ENCODE assay signal across 8 cellular contexts in genomic region chr7:27921081-27921836, GRCh38.
A peak's percentile ranks its signal among the peaks of the same experiment; 100 is the strongest.
DNase-seq lines count a peak whose midpoint lies in the region; ATAC-seq, FAIRE-seq and TF ChIP-seq lines count a peak whose summit lies in the region.

No MANE protein-coding gene starts in this region.

- H4K20me1 ChIP-seq in K562 (replicated peaks; ENCODE audit: control insufficient read depth, insufficient read depth, low read length): no peaks in the 10 kb centered on the region; the same call in 1 of the 2 replicates

- TF ChIP-seq RAD21 in K562 (CRISPR knock-in tag; conservative IDR thresholded peaks at IDR 0.05 in 1 of 2, IDR thresholded peaks at IDR 0.05 in 1 of 2): peak; percentile 61 to 72

- WGBS in K562 (ENCODE audit: insufficient coverage, low coverage, missing lambda C conversion rate): 4% methylated on average over 7 of the region's 7 CpGs
- WGBS in testis, 2 donors: 55 to 61% methylated on average over 7 of the region's 7 CpGs

- H3K27ac ChIP-seq in HUES48 (ENCODE audit: low read depth, low read length) (peak overlapping the region; percentile 37), K562 (ENCODE audit: extremely low read depth, low read depth, low read length) (no peak overlapping the region), testis (no peak overlapping the region)

- TF ChIP-seq EP300 in K562 (IDR thresholded peaks at IDR 0.05; ENCODE audit: low read length): no peak

- peak; percentile 65 for ATAC-seq in stimulated activated naive CD8-positive, alpha-beta T cell treated with anti-CD3 and anti-CD28 coated beads, Interleukin-15, amount 100 ng/mL, for 72 hours
- ATAC-seq in stimulated activated naive CD8-positive, alpha-beta T cell treated with anti-CD3 and anti-CD28 coated beads, Interleukin-15, Interleukin-2, amounts not matched to agents 100 U/mL and 50 U/mL, for 24 hours: no peak
- ATAC-seq in K562: peak; percentile 82

- no peaks in the 10 kb centered on the region for H3K9me1 ChIP-seq in K562 (ENCODE audit: control insufficient read depth, insufficient read depth, low read length)

- no peaks in the 10 kb centered on the region for H3K27me3 Mint-ChIP-seq in stimulated activated naive CD8-positive, alpha-beta T cell treated with anti-CD3 and anti-CD28 coated beads, Interleukin-15, amount 100 ng/mL, for 72 hours

- H3K9me3 Mint-ChIP-seq in stimulated activated naive CD8-positive, alpha-beta T cell treated with anti-CD3 and anti-CD28 coated beads, Interleukin-15, amount 100 ng/mL, for 72 hours: no peaks in the 10 kb centered on the region

- TF ChIP-seq CTCF in K562 (IDR thresholded peaks at IDR 0.05 in 2 of 3, conservative IDR thresholded peaks at IDR 0.05 in 1 of 3; ENCODE audit: insufficient read depth in 2 of 3, low read depth in 1 of 3, low read length in 3 of 3): peak; percentile 41 to 69 (median 49); a peak in 4 of 6 replicates
- peak in 2 of 3 experiments; percentile 20 to 46 for TF ChIP-seq CTCF in testis (IDR thresholded peaks at IDR 0.05)

- H3K4me1 ChIP-seq in HUES48 (ENCODE audit: control insufficient read depth, insufficient read depth, low read length) (peaks cover 24% of the 10 kb centered on the region), K562 (replicated peaks in 1 of 2; ENCODE audit: control insufficient read depth in 2 of 2, insufficient read depth in 2 of 2, low read length in 2 of 2) (no peaks in the 10 kb centered on the region), testis (peaks cover 5% of the 10 kb centered on the region)

- no peak overlapping the region for H3K9ac ChIP-seq in HUES48 (ENCODE audit: low read depth, low read length)
- no peak overlapping the region for H3K9ac ChIP-seq in K562 (ENCODE audit: insufficient read depth in 1 of 2, low read depth in 2 of 2, low read length in 2 of 2)

- H3K27me3 ChIP-seq in HUES48 (ENCODE audit: control insufficient read depth, insufficient read depth, low read length) (no peaks in the 10 kb centered on the region), K562 (ENCODE audit: control insufficient read depth in 2 of 2, insufficient read depth in 2 of 2, low read length in 2 of 2) (peaks cover 18 to 20% of the 10 kb centered on the region in 2 experiments; a peak in 3 of 5 replicates), testis (no peaks in the 10 kb centered on the region)

- H3K9me3 ChIP-seq in HUES48 (ENCODE audit: control insufficient read depth, insufficient read depth, low read length) (no peaks in the 10 kb centered on the region), K562 (replicated peaks; ENCODE audit: control insufficient read depth, insufficient read depth, low read depth, low read length) (no peaks in the 10 kb centered on the region), testis (no peaks in the 10 kb centered on the region)

- H2AFZ ChIP-seq in K562 (ENCODE audit: low read depth, low read length): no peak overlapping the region

- POLR2A ChIA-PET in K562 (lab: Yijun Ruan, JAX): interaction anchor here (0.7 kb wide), 1 partner anchor 146 kb away, joined by 3 read pairs; no protein-coding TSS in a partner anchor

- intact Hi-C loops in K562 (cut with micrococcal nuclease) (loop anchor here (1.0 to 10.0 kb wide), 4 partner anchors 101 to 724 kb away; partner anchors contain the start of gene TAX1BP1), testis (cut with DNase I; ENCODE audit: low total_unique reads) (no loop called here)

- peaks cover 9% of the 10 kb centered on the region for H3K4me1 Mint-ChIP-seq in stimulated activated naive CD8-positive, alpha-beta T cell treated with anti-CD3 and anti-CD28 coated beads, Interleukin-15, amount 100 ng/mL, for 72 hours

- CTCF ChIA-PET in K562 (lab: Yijun Ruan, JAX; ENCODE audit: low intra/inter-chr PET ratio): interaction anchor here (0.6 to 1.8 kb wide), 9 partner anchors 18 to 1552 kb away, joined by 3 to 25 read pairs (median 3); no protein-coding TSS in a partner anchor

- no peak overlapping the region for H3K27ac Mint-ChIP-seq in stimulated activated naive CD8-positive, alpha-beta T cell treated with anti-CD3 and anti-CD28 coated beads, Interleukin-15, amount 100 ng/mL, for 72 hours

- BruUV-seq in K562 (replicated peaks; lab: Mats Ljungman, UMichigan): no TSS peak

- peak; percentile 18 to 19 for DNase-seq in stimulated activated naive CD8-positive, alpha-beta T cell treated with anti-CD3 and anti-CD28 coated beads, Interleukin-15, amount 100 ng/mL, for 72 hours
- DNase-seq in stimulated activated naive CD8-positive, alpha-beta T cell treated with anti-CD3 and anti-CD28 coated beads, Interleukin-15, Interleukin-2, amounts not matched to agents 100 U/mL and 50 U/mL, for 24 hours: no peak
- DNase-seq in NCI-H774 (lab: John Stamatoyannopoulos, UW) (peak; percentile 45), K562 (ENCODE audit: extremely low read depth in 1 of 4, low spot score in 3 of 4) (peak; percentile 10 to 64 (median 18)), islet precursor cell (peak; percentile 91), testis (peak; percentile 43), cerebellar nuclear complex (lab: John Stamatoyannopoulos, UW) (no peak)

- no peaks in the 10 kb centered on the region for H3K79me2 ChIP-seq in K562 (ENCODE audit: control insufficient read depth, insufficient read depth, low read length)

- peak; percentile 85 for FAIRE-seq in K562 (lab: Jason Lieb, UNC)

- TF ChIP-seq POLR2A in K562 (conservative IDR thresholded peaks at IDR 0.05): no peak
- TF ChIP-seq POLR2A in testis (IDR thresholded peaks at IDR 0.05): no peak

- H3K4me3 Mint-ChIP-seq in stimulated activated naive CD8-positive, alpha-beta T cell treated with anti-CD3 and anti-CD28 coated beads, Interleukin-15, amount 100 ng/mL, for 72 hours: no peak overlapping the region

- H3K36me3 ChIP-seq in HUES48 (ENCODE audit: control insufficient read depth, insufficient read depth, low read length) (no peaks in the 10 kb centered on the region), K562 (ENCODE audit: control insufficient read depth, insufficient read depth, low read length) (no peaks in the 10 kb centered on the region), testis (ENCODE audit: low read depth, missing control alignments) (no peaks in the 10 kb centered on the region)

- in situ Hi-C loops in K562 (cut with MboI): loop anchor here (5.0 kb wide), 1 partner anchor 719 kb away; the partner anchor contains the start of gene HOXA13

- no peak overlapping the region for H3K4me2 ChIP-seq in K562 (ENCODE audit: insufficient read depth, low read length)

- no peak overlapping the region for H3K4me3 ChIP-seq in HUES48 (ENCODE audit: low read depth, low read length)
- no peak overlapping the region for H3K4me3 ChIP-seq in K562
- H3K4me3 ChIP-seq in testis: no peak overlapping the region

TF ChIP-seq in K562, 482 proteins besides CTCF, POLR2A, EP300 and RAD21:
- peak; percentile 49 for TF ChIP-seq DEAF1 (CRISPR knock-in tag; IDR thresholded peaks at IDR 0.05)
- no peak for TF ChIP-seq CHD2 (IDR thresholded peaks at IDR 0.05; ENCODE audit: low read depth, low read length)
- peak; percentile 68 for TF ChIP-seq ZFP91 (CRISPR knock-in tag; IDR thresholded peaks at IDR 0.05)
- peak; percentile 98 for TF ChIP-seq ZNF384 (IDR thresholded peaks at IDR 0.05; ENCODE audit: low read depth, low read length)
- peak; percentile 44; the same call in 1 of the 2 replicates for TF ChIP-seq SMC3 (conservative IDR thresholded peaks at IDR 0.05; ENCODE audit: insufficient read depth, low read depth, low read length)
TF ChIP-seq in K562: peak in this region for 4.

Comparison
In these comparisons a context has a peak if more than half of its experiments do, and no peak if none do; other contexts are left out.
1. DNase-seq: peak in stimulated activated naive CD8-positive, alpha-beta T cell treated with anti-CD3 and anti-CD28 coated beads, Interleukin-15, amount 100 ng/mL, for 72 hours (2 of 2), NCI-H774 (single experiment), K562 (4 of 4), islet precursor cell (single experiment) and testis (single experiment); none in stimulated activated naive CD8-positive, alpha-beta T cell treated with anti-CD3 and anti-CD28 coated beads, Interleukin-15, Interleukin-2, amounts not matched to agents 100 U/mL and 50 U/mL, for 24 hours (single experiment) and cerebellar nuclear complex (0 of 2).